In genomic region chr4:15003891-15004700, GRCh38 we compare ENCODE assay signal across 8 cellular contexts. TPM values are rescaled to one million over a fixed set of nuclear protein-coding genes. Genes with fewer than 3 reads are reported as not detected.
DNase-seq lines count a peak whose midpoint lies in the region; ATAC-seq, FAIRE-seq and TF ChIP-seq lines count a peak whose summit lies in the region.

No MANE protein-coding gene starts in this region.

- ATAC-seq in HG03064 (IDR thresholded peaks at IDR 0.05; ENCODE audit: low read depth, unreplicated experiment) (peak; percentile 0), GM18870 (IDR thresholded peaks at IDR 0.05; ENCODE audit: unreplicated experiment) (no peak)

- H3K4me3 ChIP-seq in breast epithelium (peak overlapping the region; percentile 94 to 98 (median 95)), kidney (ENCODE audit: low read length in 2 of 2) (peak overlapping the region; percentile 70 to 77)

- H3K4me1 ChIP-seq in breast epithelium (peaks cover 0 to 10% of the 10 kb centered on the region in 2 donors), kidney (ENCODE audit: control insufficient read depth in 1 of 2, insufficient read depth in 1 of 2, low read depth in 1 of 2, low read length in 2 of 2) (peaks cover 0 to 10% of the 10 kb centered on the region in 2 donors)

- DNase-seq in GM03348 (ENCODE audit: low spot score) (peak; percentile 37), UCSD-AML1 (lab: John Stamatoyannopoulos, UW; ENCODE audit: unreplicated experiment) (peak; percentile 48), breast epithelium (ENCODE audit: low spot score in 2 of 2) (peak in 1 of 2 donors; percentile 20), kidney (peak; percentile 87), HTR-8/SVneo (ENCODE audit: insufficient read length, low spot score) (no peak)
- DNase-seq in stimulated activated CD4-positive, alpha-beta T cell treated with anti-CD3 and anti-CD28 coated beads, Interleukin-15, amount 100 ng/mL, for 48 hours (ENCODE audit: low read depth in 2 of 2) = peak; percentile 13 to 28

- H3K36me3 ChIP-seq in breast epithelium (no peaks in the 10 kb centered on the region), kidney (ENCODE audit: control insufficient read depth in 1 of 2, insufficient read depth in 2 of 2, low read length in 2 of 2) (peaks cover 0 to 4% of the 10 kb centered on the region in 2 donors)

- no peak for FAIRE-seq in kidney (lab: Jason Lieb, UNC)
- FAIRE-seq in HTR-8/SVneo (lab: Jason Lieb, UNC) = no peak

- TF ChIP-seq CTCF in breast epithelium (IDR thresholded peaks at IDR 0.05) = no peak
- no peak for TF ChIP-seq CTCF in kidney (IDR thresholded peaks at IDR 0.05; ENCODE audit: borderline replicate concordance, extremely low read depth, insufficient read depth)

- H3K27me3 ChIP-seq in breast epithelium = no peaks in the 10 kb centered on the region

- H3K9me3 ChIP-seq in breast epithelium = no peaks in the 10 kb centered on the region
- H3K9me3 ChIP-seq in kidney (ENCODE audit: control insufficient read depth in 1 of 2, low read length in 2 of 2) = no peaks in the 10 kb centered on the region

- intact Hi-C loops in breast epithelium (cut with DNase I; ENCODE audit: low total_unique reads) (no loop called here), kidney (cut with DNase I) (no loop called here)

- TF ChIP-seq POLR2A in breast epithelium (IDR thresholded peaks at IDR 0.05) = no peak

- H3K9ac ChIP-seq in kidney (ENCODE audit: low read length in 2 of 2) = peak overlapping the region; percentile 24 to 75

- peak overlapping the region; percentile 99 to 100 for H3K27ac ChIP-seq in breast epithelium
- peak overlapping the region; percentile 100 for H3K27ac ChIP-seq in kidney (ENCODE audit: low read depth in 2 of 2, low read length in 2 of 2)

RNA-seq across cellular contexts. Expression of gene CPEB2, which starts 1.8 kb away (rescaled TPM):
- total RNA-seq in breast epithelium (10 to 100 TPM; 16.7 to 33.4 (median 26.4) TPM), kidney (58.0 TPM)
- polyA plus RNA-seq in kidney (ENCODE audit: insufficient read depth, low read depth, low replicate concordance) = 7.9 TPM
